In genomic region chr17:50956750-50957523, GRCh38 we compare ENCODE assay signal across 8 cellular contexts.
DNase-seq lines count a peak whose midpoint lies in the region; ATAC-seq lines count a peak whose summit lies in the region.

No MANE protein-coding gene starts in this region.

- DNase-seq in DMS114 treated with DMSO at 0.1 percent for 48 hours (lab: John Stamatoyannopoulos, UW; ENCODE audit: unreplicated experiment): peak; percentile 13
- peak; percentile 88 for DNase-seq in NCI-H510A treated with DMSO at 0.1 percent for 48 hours (lab: John Stamatoyannopoulos, UW)
- peak; percentile 66 for DNase-seq in activated CD4-positive, alpha-beta T cell treated with anti-CD3 and anti-CD28 coated beads, Interleukin-2, amount 50 U/mL, for 1 hour
- DNase-seq in dedifferentiated amniotic fluid mesenchymal stem cell (ENCODE audit: extremely low spot score): peak; percentile 16
- DNase-seq in memory B cell (ENCODE audit: low spot score in 2 of 2): peak; percentile 59 to 64
- DNase-seq in stimulated activated CD8-positive, alpha-beta memory T cell treated with anti-CD3 and anti-CD28 coated beads, Interleukin-4, amount 100 ng/mL, for 24 hours (ENCODE audit: low read depth): peak; percentile 42

- peaks cover 4% of the 10 kb centered on the region for H3K4me1 Mint-ChIP-seq in memory B cell

- H3K4me3 Mint-ChIP-seq in memory B cell: no peak overlapping the region

- H3K27me3 Mint-ChIP-seq in memory B cell: peaks cover 3% of the 10 kb centered on the region

- no peaks in the 10 kb centered on the region for H3K36me3 Mint-ChIP-seq in memory B cell

- ATAC-seq in HG03139 (IDR thresholded peaks at IDR 0.05; ENCODE audit: unreplicated experiment): peak; percentile 78
- peak; percentile 94 for ATAC-seq in memory B cell (ENCODE audit: low read depth)
- no peak for ATAC-seq in HG03571 (IDR thresholded peaks at IDR 0.05; ENCODE audit: unreplicated experiment)

- H3K27ac Mint-ChIP-seq in memory B cell: no peak overlapping the region

- no peaks in the 10 kb centered on the region for H3K9me3 Mint-ChIP-seq in memory B cell

Comparison
In these comparisons a context has a peak if more than half of its experiments do, and no peak if none do; other contexts are left out.
1. DNase-seq: peak in every context shown above with its lines; median percentile 88 in NCI-H510A treated with DMSO at 0.1 percent for 48 hours; 66 in activated CD4-positive, alpha-beta T cell treated with anti-CD3 and anti-CD28 coated beads, Interleukin-2, amount 50 U/mL, for 1 hour; 62 in memory B cell; 42 in stimulated activated CD8-positive, alpha-beta memory T cell treated with anti-CD3 and anti-CD28 coated beads, Interleukin-4, amount 100 ng/mL, for 24 hours; 16 in dedifferentiated amniotic fluid mesenchymal stem cell; 13 in DMS114 treated with DMSO at 0.1 percent for 48 hours.